ENCODE assay signal across 8 cellular contexts in the genomic region with DNA sequence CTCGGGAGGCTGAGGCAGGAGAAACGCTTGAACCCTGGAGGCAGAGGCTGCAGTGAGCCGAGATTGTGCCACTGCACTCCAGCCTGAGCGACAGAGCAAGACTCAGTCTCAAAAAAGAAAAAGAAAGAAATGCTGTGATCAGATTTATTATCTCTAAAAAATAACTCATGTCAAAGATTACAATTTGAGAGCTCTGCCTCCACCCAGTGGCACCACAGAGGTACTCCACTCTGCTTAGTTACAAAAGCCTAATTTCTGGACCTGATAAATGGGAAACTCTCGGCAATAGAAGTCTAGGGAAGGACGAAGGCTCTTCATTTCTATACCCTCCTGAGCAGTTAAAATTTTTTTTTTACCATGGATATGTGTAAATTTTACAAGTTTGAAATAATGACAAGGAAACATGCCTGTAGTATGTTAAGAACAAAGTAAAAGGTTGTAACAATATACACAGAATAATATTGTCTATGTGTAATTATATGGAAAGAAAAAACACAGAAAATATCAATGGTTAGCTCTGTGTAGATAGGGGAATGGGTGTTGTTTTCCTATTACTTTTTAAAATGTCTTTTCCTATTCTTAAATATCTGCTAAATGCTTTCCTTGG.
DNase-seq lines count a peak whose midpoint lies in the region; ATAC-seq, FAIRE-seq and TF ChIP-seq lines count a peak whose summit lies in the region.

No MANE protein-coding gene starts in this region.

- no peak overlapping the region for H3K9ac ChIP-seq in SK-N-MC (ENCODE audit: insufficient read length)

- no peaks in the 10 kb centered on the region for H3K27me3 ChIP-seq in heart right ventricle

- intact Hi-C loops in heart right ventricle (cut with DNase I), result loop anchor here in 7 of 10 donors (1.0 to 10.0 kb wide), 9 partner anchors 224 to 988 kb away; partner anchors contain the start of gene TBC1D19 (in 2 of the 7)
- intact Hi-C loops in sciatic nerve (cut with DNase I), result loop anchor here (10.0 kb wide), 1 partner anchor 676 kb away; no protein-coding TSS in a partner anchor

- H3K27me3 Mint-ChIP-seq in activated naive CD8-positive, alpha-beta T cell treated with anti-CD3 and anti-CD28 coated beads, Interleukin-2, amount 10 ng/mL, durations not matched to agents 7 days and 5 days, result no peaks in the 10 kb centered on the region

- H3K4me3 ChIP-seq in SK-N-MC (no peak overlapping the region), heart right ventricle (no peak overlapping the region)

- DNase-seq in ELR (ENCODE audit: low read depth) (peak; percentile 76), SK-N-MC (ENCODE audit: low read depth, low spot score) (peak; percentile 12), heart right ventricle (peak; percentile 50 to 52), sciatic nerve (ENCODE audit: low spot score) (peak; percentile 79), GM12891 (ENCODE audit: insufficient read length, low spot score) (no peak)
- peak; percentile 50 for DNase-seq in activated naive CD8-positive, alpha-beta T cell treated with anti-CD3 and anti-CD28 coated beads, Interleukin-2, amount 10 ng/mL, durations not matched to agents 7 days and 5 days

- H3K9me3 Mint-ChIP-seq in activated naive CD8-positive, alpha-beta T cell treated with anti-CD3 and anti-CD28 coated beads, Interleukin-2, amount 10 ng/mL, durations not matched to agents 7 days and 5 days, result no peaks in the 10 kb centered on the region

- H3K36me3 Mint-ChIP-seq in activated naive CD8-positive, alpha-beta T cell treated with anti-CD3 and anti-CD28 coated beads, Interleukin-2, amount 10 ng/mL, durations not matched to agents 7 days and 5 days, result peaks cover 8% of the 10 kb centered on the region

- H3K27ac ChIP-seq in SK-N-MC (no peak overlapping the region), heart right ventricle (peak overlapping the region in 1 of 10 donors; percentile 20)

- peak overlapping the region; percentile 49 for H3K27ac Mint-ChIP-seq in activated naive CD8-positive, alpha-beta T cell treated with anti-CD3 and anti-CD28 coated beads, Interleukin-2, amount 10 ng/mL, durations not matched to agents 7 days and 5 days

- TF ChIP-seq CTCF in LNCAP (IDR thresholded peaks at IDR 0.05), result peak; percentile 92
- peak; percentile 86 to 95 (median 89) for TF ChIP-seq CTCF in heart right ventricle (IDR thresholded peaks at IDR 0.05)

- no peak for FAIRE-seq in GM12891 (lab: Jason Lieb, UNC)

- POLR2A ChIA-PET in activated naive CD8-positive, alpha-beta T cell treated with anti-CD3 and anti-CD28 coated beads, Interleukin-2, amount 10 ng/mL, durations not matched to agents 7 days and 5 days (lab: Charles Lee), result no interaction called here

- H3K36me3 ChIP-seq in SK-N-MC (ENCODE audit: insufficient read depth, low read length) (no peaks in the 10 kb centered on the region), heart right ventricle (peaks cover 0 to 24% (median 0%) of the 10 kb centered on the region in 9 donors)

- no peak for TF ChIP-seq POLR2A in GM12891 (IDR thresholded peaks at IDR 0.05; ENCODE audit: low read depth, low read length)

- no peak overlapping the region for H3K4me3 Mint-ChIP-seq in activated naive CD8-positive, alpha-beta T cell treated with anti-CD3 and anti-CD28 coated beads, Interleukin-2, amount 10 ng/mL, durations not matched to agents 7 days and 5 days

- peak; percentile 90 for ATAC-seq in GM21825 (IDR thresholded peaks at IDR 0.05; ENCODE audit: unreplicated experiment)
- ATAC-seq in activated naive CD8-positive, alpha-beta T cell treated with anti-CD3 and anti-CD28 coated beads, Interleukin-2, amount 10 ng/mL, durations not matched to agents 7 days and 5 days (ENCODE audit: low read depth), result peak; percentile 39
- ATAC-seq in heart right ventricle, result peak in 7 of 8 donors; percentile 64 to 89 (median 74)
- ATAC-seq in sciatic nerve, result peak; percentile 81

- 40% methylated on average over 6 of the region's 6 CpGs for WGBS in heart right ventricle, 2 donors

- peaks cover 0 to 26% (median 8%) of the 10 kb centered on the region in 9 donors for H3K4me1 ChIP-seq in heart right ventricle

- H3K9me3 ChIP-seq in SK-N-MC (ENCODE audit: low read depth, low read length) (no peaks in the 10 kb centered on the region), heart right ventricle (peaks cover 0 to 3% (median 0%) of the 10 kb centered on the region in 11 donors)

- peaks cover 6% of the 10 kb centered on the region for H3K4me1 Mint-ChIP-seq in activated naive CD8-positive, alpha-beta T cell treated with anti-CD3 and anti-CD28 coated beads, Interleukin-2, amount 10 ng/mL, durations not matched to agents 7 days and 5 days

TF ChIP-seq in GM12891, 5 proteins besides CTCF, POLR2A, EP300 and RAD21:
- no peak for TF ChIP-seq PAX5 (IDR thresholded peaks at IDR 0.05; ENCODE audit: insufficient read depth, low read length, severe bottlenecking)
TF ChIP-seq in GM12891: peak in this region for 0.

Comparison
In these comparisons a context has a peak if more than half of its experiments do, and no peak if none do; other contexts are left out.
1. ATAC-seq: peak in every context shown above with its lines; median percentile 90 in GM21825; 81 in sciatic nerve; 74 in heart right ventricle; 39 in activated naive CD8-positive, alpha-beta T cell treated with anti-CD3 and anti-CD28 coated beads, Interleukin-2, amount 10 ng/mL, durations not matched to agents 7 days and 5 days.